19 cellular contexts compared by ENCODE assay signal in the genomic region with DNA sequence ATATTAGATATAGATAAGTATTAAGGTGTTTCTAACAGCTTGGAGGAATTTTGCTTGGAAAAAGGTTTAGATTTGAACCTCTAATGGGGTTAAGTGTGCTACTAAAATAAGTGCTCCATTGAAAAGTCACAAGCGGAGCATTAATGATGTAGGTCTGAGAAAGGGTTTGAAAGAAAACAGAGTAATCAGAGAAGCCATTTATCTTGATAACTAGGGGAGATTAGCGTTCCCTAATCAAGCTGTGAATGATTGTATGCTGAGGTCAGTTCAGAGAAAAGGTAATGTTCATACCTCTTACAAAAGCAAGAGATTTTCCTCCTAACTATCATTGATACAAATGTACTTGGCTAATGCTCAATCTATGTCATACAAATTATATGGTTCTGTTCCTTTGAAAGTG. TPM values are rescaled to one million over a fixed set of nuclear protein-coding genes. Genes with fewer than 3 reads are reported as not detected.
DNase-seq lines count a peak whose midpoint lies in the region; ATAC-seq and TF ChIP-seq lines count a peak whose summit lies in the region.
"Had no signal": no experiment of that assay in that cellular context is flagged by ENCODE, and none has a peak within 500 bp of the region (broad histone marks: within the 10 kb centered on the region; RNA-seq: fewer than 3 reads in every experiment).

No MANE protein-coding gene starts in this region.

- H3K9me3 ChIP-seq in neural cell (ENCODE audit: low read length): no peaks in the 10 kb centered on the region
- H3K9me3 ChIP-seq in GM23248 (ENCODE audit: low read depth): no peaks in the 10 kb centered on the region
- H3K9me3 ChIP-seq: adrenal gland, prostate gland had no signal

- H2AFZ ChIP-seq in neural cell (ENCODE audit: low read depth, low read length) (no peak overlapping the region), GM23248 (no peak overlapping the region)

- H3K9ac ChIP-seq in neural cell (ENCODE audit: low read length) (no peak overlapping the region), GM23248 (no peak overlapping the region)

- H3K36me3 Mint-ChIP-seq in CD14-positive monocyte: peaks cover 17 to 23% of the 10 kb centered on the region in 2 donors
- H3K36me3 Mint-ChIP-seq in activated naive CD8-positive, alpha-beta T cell treated with anti-CD3 and anti-CD28 coated beads, Interleukin-2, amount 10 ng/mL, durations not matched to agents 7 days and 5 days: peaks cover 8% of the 10 kb centered on the region

- H3K27me3 ChIP-seq in neural cell (ENCODE audit: insufficient read depth, low read depth, low read length): no peaks in the 10 kb centered on the region
- peaks cover 14% of the 10 kb centered on the region; the same call in 1 of the 2 replicates for H3K27me3 ChIP-seq in GM23248 (replicated peaks; ENCODE audit: insufficient read depth)
- H3K27me3 ChIP-seq: adrenal gland had no signal

- in situ Hi-C loops in GM23248 (cut with MboI): no loop called here

- H3K79me2 ChIP-seq in neural cell (replicated peaks; ENCODE audit: insufficient read depth, low read length) (no peaks in the 10 kb centered on the region), GM23248 (ENCODE audit: insufficient read depth) (no peaks in the 10 kb centered on the region)

- no peak for ATAC-seq in activated naive CD8-positive, alpha-beta T cell treated with anti-CD3 and anti-CD28 coated beads, Interleukin-2, amount 10 ng/mL, durations not matched to agents 7 days and 5 days (ENCODE audit: low read depth)
- ATAC-seq: left colon; stimulated activated naive B cell treated with anti-CD40 and anti-IgM and Interleukin-4, amounts not matched to agents 10 μg/mL and 1 μg/mL and 100 μg/mL, for 72 hours had no signal

- H3K4me1 Mint-ChIP-seq in CD14-positive monocyte: peaks cover 50% of the 10 kb centered on the region
- peaks cover 35% of the 10 kb centered on the region for H3K4me1 Mint-ChIP-seq in activated naive CD8-positive, alpha-beta T cell treated with anti-CD3 and anti-CD28 coated beads, Interleukin-2, amount 10 ng/mL, durations not matched to agents 7 days and 5 days

- POLR2A ChIA-PET in activated naive CD8-positive, alpha-beta T cell treated with anti-CD3 and anti-CD28 coated beads, Interleukin-2, amount 10 ng/mL, durations not matched to agents 7 days and 5 days (lab: Charles Lee): interaction anchor here (1.1 kb wide), 1 partner anchor 15 kb away, joined by 5 read pairs; no protein-coding TSS in a partner anchor

- H3K9me2 ChIP-seq in neural cell (ENCODE audit: insufficient read depth, low read length): no peaks in the 10 kb centered on the region
- no peaks in the 10 kb centered on the region for H3K9me2 ChIP-seq in GM23248 (ENCODE audit: insufficient read depth)

- H3K27ac ChIP-seq in neural cell (ENCODE audit: low read length): no peak overlapping the region
- H3K27ac ChIP-seq in GM23248: no peak overlapping the region
- H3K27ac ChIP-seq: prostate gland had no signal

- H3K36me3 ChIP-seq in neural cell (ENCODE audit: insufficient read depth, low read length) (no peaks in the 10 kb centered on the region), GM23248 (ENCODE audit: low read depth) (no peaks in the 10 kb centered on the region)
- H3K36me3 ChIP-seq: adrenal gland, prostate gland had no signal

- no peak overlapping the region for H3K4me2 ChIP-seq in neural cell (ENCODE audit: low read length)
- no peak overlapping the region for H3K4me2 ChIP-seq in GM23248 (ENCODE audit: unreplicated experiment)

- intact Hi-C loops in CD14-positive monocyte (cut with micrococcal nuclease): loop anchor here in 1 of 2 donors (5.0 to 10.0 kb wide), 2 partner anchors 36 to 271 kb away; partner anchors contain the start of genes APLF and FBXO48

- no peak for TF ChIP-seq RAD21 in neural cell (conservative IDR thresholded peaks at IDR 0.05)

- WGBS in GM23248 (ENCODE audit: low coverage in 1 of 2, low lambda C conversion rate in 2 of 2, missing lambda C conversion rate in 2 of 2), 2 experiments: 8 to 21% methylated on average over 2 of the region's 2 CpGs

- no peak for TF ChIP-seq EP300 in neural cell (conservative IDR thresholded peaks at IDR 0.05; ENCODE audit: poor library complexity, severe bottlenecking)

- no peaks in the 10 kb centered on the region for H3K4me1 ChIP-seq in GM23248 (ENCODE audit: insufficient read depth)
- H3K4me1 ChIP-seq: adrenal gland, prostate gland had no signal

- no peak for TF ChIP-seq CTCF in CD14-positive monocyte (IDR thresholded peaks at IDR 0.05)
- no peak for TF ChIP-seq CTCF in neural cell (IDR thresholded peaks at IDR 0.05; ENCODE audit: poor library complexity, severe bottlenecking)

- H3K27ac Mint-ChIP-seq in CD14-positive monocyte: peak overlapping the region in 5 of 7 donors; percentile 11 to 88 (median 73)
- H3K27ac Mint-ChIP-seq in activated naive CD8-positive, alpha-beta T cell treated with anti-CD3 and anti-CD28 coated beads, Interleukin-2, amount 10 ng/mL, durations not matched to agents 7 days and 5 days: peak overlapping the region; percentile 85
- H3K27ac Mint-ChIP-seq: endodermal cell; stimulated activated naive B cell treated with anti-CD40 and anti-IgM and Interleukin-4, amounts not matched to agents 10 μg/mL and 1 μg/mL and 100 μg/mL, for 72 hours had no signal

- H3F3A ChIP-seq in neural cell (ENCODE audit: insufficient read depth, low read length, poor library complexity, severe bottlenecking): no peaks in the 10 kb centered on the region
- no peaks in the 10 kb centered on the region for H3F3A ChIP-seq in GM23248 (ENCODE audit: insufficient read depth)

- H4K20me1 ChIP-seq in neural cell (ENCODE audit: insufficient read depth) (no peaks in the 10 kb centered on the region), GM23248 (ENCODE audit: insufficient read depth) (no peaks in the 10 kb centered on the region)

- H3K9me3 Mint-ChIP-seq in CD14-positive monocyte: peaks cover 0 to 1% (median 0%) of the 10 kb centered on the region in 7 donors
- no peaks in the 10 kb centered on the region for H3K9me3 Mint-ChIP-seq in activated naive CD8-positive, alpha-beta T cell treated with anti-CD3 and anti-CD28 coated beads, Interleukin-2, amount 10 ng/mL, durations not matched to agents 7 days and 5 days
- H3K9me3 Mint-ChIP-seq: endodermal cell had no signal

- H3K4me3 ChIP-seq in Jurkat, Clone E6-1 (ENCODE audit: low read length): peak overlapping the region; percentile 55
- H3K4me3 ChIP-seq in neural cell (ENCODE audit: low read length) (no peak overlapping the region), GM23248 (no peak overlapping the region)
- H3K4me3 ChIP-seq: prostate gland had no signal

- H3K4me3 Mint-ChIP-seq in CD14-positive monocyte: no peak overlapping the region
- no peak overlapping the region for H3K4me3 Mint-ChIP-seq in activated naive CD8-positive, alpha-beta T cell treated with anti-CD3 and anti-CD28 coated beads, Interleukin-2, amount 10 ng/mL, durations not matched to agents 7 days and 5 days
- H3K4me3 Mint-ChIP-seq: endodermal cell; stimulated activated naive B cell treated with anti-CD40 and anti-IgM and Interleukin-4, amounts not matched to agents 10 μg/mL and 1 μg/mL and 100 μg/mL, for 72 hours had no signal

- peaks cover 0 to 3% (median 0%) of the 10 kb centered on the region in 3 donors for H3K27me3 Mint-ChIP-seq in CD14-positive monocyte (ENCODE audit: low read depth in 3 of 3)
- H3K27me3 Mint-ChIP-seq in activated naive CD8-positive, alpha-beta T cell treated with anti-CD3 and anti-CD28 coated beads, Interleukin-2, amount 10 ng/mL, durations not matched to agents 7 days and 5 days: no peaks in the 10 kb centered on the region
- H3K27me3 Mint-ChIP-seq: stimulated activated naive B cell treated with anti-CD40 and anti-IgM and Interleukin-4, amounts not matched to agents 10 μg/mL and 1 μg/mL and 100 μg/mL, for 72 hours had no signal

- no peak for DNase-seq in CD14-positive monocyte (ENCODE audit: low spot score)
- no peak for DNase-seq in Jurkat, Clone E6-1 (ENCODE audit: low read depth, low spot score)
- DNase-seq in activated naive CD8-positive, alpha-beta T cell treated with anti-CD3 and anti-CD28 coated beads, Interleukin-2, amount 10 ng/mL, durations not matched to agents 7 days and 5 days: no peak
- DNase-seq in COLO829 (ENCODE audit: low spot score): no peak
- DNase-seq in GM23248: no peak
- no peak for DNase-seq in NCI-H1436 treated with DMSO at 0.1 percent for 48 hours (lab: John Stamatoyannopoulos, UW)
- DNase-seq in NCI-H510A (lab: John Stamatoyannopoulos, UW): no peak
- DNase-seq: activated CD4-positive, alpha-beta T cell treated with anti-CD3 and anti-CD28 coated beads, Interleukin-2, amount 50 U/mL, for 4 hours; adrenal gland; central memory CD4-positive, alpha-beta T cell; endodermal cell; hippocampal formation; left colon; NCI-H2081; NCI-H748 treated with DMSO at 0.1 percent for 48 hours; stimulated activated naive B cell treated with anti-CD40 and anti-IgM and Interleukin-4, amounts not matched to agents 10 μg/mL and 1 μg/mL and 100 μg/mL, for 72 hours; SW 1271 had no signal

TF ChIP-seq in neural cell, 6 proteins besides CTCF, POLR2A, EP300 and RAD21:
- TF ChIP-seq POLR2AphosphoS5 (IDR thresholded peaks at IDR 0.05) (peak; percentile 9), SMC3 (conservative IDR thresholded peaks at IDR 0.05; ENCODE audit: poor library complexity) (no peak), TAF1 (IDR thresholded peaks at IDR 0.05; ENCODE audit: low read depth) (no peak), MXI1 (conservative IDR thresholded peaks at IDR 0.05; ENCODE audit: poor library complexity, severe bottlenecking) (no peak), EZH2 (IDR thresholded peaks at IDR 0.05; ENCODE audit: borderline replicate concordance, insufficient read depth, low read length, poor library complexity, severe bottlenecking) (no peak)

RNA-seq across cellular contexts. Expression of gene ARHGAP25, which starts 1.5 kb away (rescaled TPM):
- polyA plus RNA-seq in CD14-positive monocyte (10 to 100 TPM; 20.8 to 36.3 TPM), neural cell (not detected in 2 replicates), GM23248 (2016; fragmentation: Nextera tagmentation; extraction: Ambion mirVana) (not detected in 2 replicates)
- polyA plus RNA-seq in Jurkat, Clone E6-1 (2012; ENCODE audit: insufficient read depth, insufficient read length): 21.3 TPM
- 100 to 1,000 TPM; 109 to 117 TPM for total RNA-seq in activated naive CD8-positive, alpha-beta T cell treated with anti-CD3 and anti-CD28 coated beads, Interleukin-2, amount 10 ng/mL, durations not matched to agents 7 days and 5 days
- polyA minus RNA-seq in neural cell: 0.73 TPM in 1 of 2 replicates, not detected in the other
- total RNA-seq in GM23248 (2014; rRNA removed; shearing (Covaris generic)): not detected in 2 replicates

Comparison
In these comparisons a context has a peak if more than half of its experiments do, and no peak if none do; other contexts are left out.
1. RNA of gene ARHGAP25, which starts 1.5 kb away (polyA plus RNA-seq): 20.8 to 36.3 TPM in CD14-positive monocyte; not detected in GM23248 and not detected in neural cell; every median in the first group is over 10 times any median in the second.